ENCODE assay signal across 1 cellular context in the genomic region with DNA sequence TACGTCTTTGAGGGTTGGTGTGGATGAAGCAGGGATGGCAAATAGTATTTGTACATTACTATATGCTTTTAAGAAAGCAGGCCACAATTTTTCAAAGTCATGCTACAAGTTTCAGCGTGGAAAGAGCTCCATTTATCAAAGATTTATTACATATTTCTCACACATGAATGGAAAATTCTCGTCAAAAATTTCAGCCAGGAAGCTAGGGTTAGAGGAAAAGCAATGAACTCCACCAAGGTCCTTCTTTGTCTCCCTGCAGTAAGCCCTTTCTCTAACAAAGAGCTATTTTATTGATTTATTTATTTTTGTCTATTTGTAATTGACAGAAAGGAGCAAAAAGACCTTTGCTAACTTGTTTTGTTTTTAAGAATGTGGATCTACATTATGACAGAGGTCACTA.
TF ChIP-seq lines count a peak whose summit lies in the region.

No MANE protein-coding gene starts in this region.

TF ChIP-seq in K562, 482 proteins besides CTCF, POLR2A, EP300 and RAD21:
- TF ChIP-seq FIP1L1 (IDR thresholded peaks at IDR 0.05; ENCODE audit: low read depth, low read length, poor library complexity, severe bottlenecking), result no peak
- no peak for TF ChIP-seq JUNB (CRISPR knock-in tag; conservative IDR thresholded peaks at IDR 0.05)
- TF ChIP-seq, protein P1, sequence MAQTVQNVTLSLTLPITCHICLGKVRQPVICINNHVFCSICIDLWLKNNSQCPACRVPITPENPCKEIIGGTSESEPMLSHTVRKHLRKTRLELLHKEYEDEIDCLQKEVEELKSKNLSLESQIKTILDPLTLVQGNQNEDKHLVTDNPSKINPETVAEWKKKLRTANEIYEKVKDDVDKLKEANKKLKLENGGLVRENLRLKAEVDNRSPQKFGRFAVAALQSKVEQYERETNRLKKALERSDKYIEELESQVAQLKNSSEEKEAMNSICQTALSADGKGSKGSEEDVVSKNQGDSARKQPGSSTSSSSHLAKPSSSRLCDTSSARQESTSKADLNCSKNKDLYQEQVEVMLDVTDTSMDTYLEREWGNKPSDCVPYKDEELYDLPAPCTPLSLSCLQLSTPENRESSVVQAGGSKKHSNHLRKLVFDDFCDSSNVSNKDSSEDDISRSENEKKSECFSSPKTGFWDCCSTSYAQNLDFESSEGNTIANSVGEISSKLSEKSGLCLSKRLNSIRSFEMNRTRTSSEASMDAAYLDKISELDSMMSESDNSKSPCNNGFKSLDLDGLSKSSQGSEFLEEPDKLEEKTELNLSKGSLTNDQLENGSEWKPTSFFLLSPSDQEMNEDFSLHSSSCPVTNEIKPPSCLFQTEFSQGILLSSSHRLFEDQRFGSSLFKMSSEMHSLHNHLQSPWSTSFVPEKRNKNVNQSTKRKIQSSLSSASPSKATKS (CRISPR knock-in tag; IDR thresholded peaks at IDR 0.05), result no peak
- no peak for TF ChIP-seq KAT8 (IDR thresholded peaks at IDR 0.05; ENCODE audit: low read depth)
TF ChIP-seq in K562: peak in this region for 0.
